In the genomic region with DNA sequence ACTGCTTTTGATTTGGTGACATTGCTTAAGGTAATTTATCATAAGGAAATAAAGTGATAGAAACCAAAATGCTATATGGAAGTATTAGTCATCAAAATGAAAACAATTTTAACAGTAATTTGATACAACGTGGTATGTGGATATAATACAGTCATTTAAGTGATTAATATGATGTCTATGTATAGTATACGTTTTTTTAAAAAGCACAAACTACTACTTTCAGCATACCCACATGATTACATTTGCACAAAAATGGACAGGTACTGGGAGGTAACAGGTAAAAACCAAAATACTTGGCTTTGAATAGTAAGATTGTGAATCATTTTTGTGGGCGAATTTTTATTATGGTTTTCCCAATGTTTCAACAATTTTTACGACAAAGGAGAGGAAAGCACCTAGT, we compare ENCODE assay signal across 18 cellular contexts.
"Had no signal": no experiment of that assay in that cellular context is flagged by ENCODE, and none has a peak within 500 bp of the region (broad histone marks: within the 10 kb centered on the region; RNA-seq: fewer than 3 reads in every experiment).

No MANE protein-coding gene starts in this region.

- H3K27ac Mint-ChIP-seq: activated CD8-positive, alpha-beta memory T cell treated with anti-CD3 and anti-CD28 coated beads, Interleukin-2, amount 10 ng/mL, durations not matched to agents 7 days and 5 days; activated naive CD8-positive, alpha-beta T cell treated with anti-CD3 and anti-CD28 coated beads, Interleukin-2, amount 10 ng/mL, durations not matched to agents 7 days and 5 days; naive B cell; stimulated activated memory B cell treated with anti-CD40 and anti-IgM and Interleukin-4, amounts not matched to agents 10 μg/mL and 1 μg/mL and 100 μg/mL, for 72 hours; T-helper 2 cell treated with Interferon-gamma antibody and Interleukin-4, amounts not matched to agents 5 μg/mL and 100 μg/mL, for 36 hours had no signal

- H3K36me3 ChIP-seq: colonic mucosa, neutrophil, transverse colon had no signal

- H3K9me3 ChIP-seq: colonic mucosa, neutrophil, transverse colon had no signal

- H3K4me3 Mint-ChIP-seq: activated CD8-positive, alpha-beta memory T cell treated with anti-CD3 and anti-CD28 coated beads, Interleukin-2, amount 10 ng/mL, durations not matched to agents 7 days and 5 days; activated naive CD8-positive, alpha-beta T cell treated with anti-CD3 and anti-CD28 coated beads, Interleukin-2, amount 10 ng/mL, durations not matched to agents 7 days and 5 days; activated T-cell treated with anti-CD3 and anti-CD28 coated beads, Interleukin-2, amount 50 U/mL, for 4 hours; naive B cell; stimulated activated memory B cell treated with anti-CD40 and anti-IgM and Interleukin-4, amounts not matched to agents 10 μg/mL and 1 μg/mL and 100 μg/mL, for 72 hours; T-helper 2 cell treated with Interferon-gamma antibody and Interleukin-4, amounts not matched to agents 5 μg/mL and 100 μg/mL, for 36 hours had no signal

- ATAC-seq: activated CD8-positive, alpha-beta memory T cell treated with anti-CD3 and anti-CD28 coated beads, Interleukin-2, amount 10 ng/mL, durations not matched to agents 7 days and 5 days; activated T-cell treated with anti-CD3 and anti-CD28 coated beads, Interleukin-2, amount 50 U/mL, for 4 hours; stimulated activated memory B cell treated with anti-CD40 and anti-IgM and Interleukin-4, amounts not matched to agents 10 μg/mL and 1 μg/mL and 100 μg/mL, for 72 hours had no signal

- H3K36me3 Mint-ChIP-seq: activated CD8-positive, alpha-beta memory T cell treated with anti-CD3 and anti-CD28 coated beads, Interleukin-2, amount 10 ng/mL, durations not matched to agents 7 days and 5 days; activated naive CD8-positive, alpha-beta T cell treated with anti-CD3 and anti-CD28 coated beads, Interleukin-2, amount 10 ng/mL, durations not matched to agents 7 days and 5 days; naive B cell; stimulated activated memory B cell treated with anti-CD40 and anti-IgM and Interleukin-4, amounts not matched to agents 10 μg/mL and 1 μg/mL and 100 μg/mL, for 72 hours had no signal

- H3K27ac ChIP-seq: colonic mucosa, neutrophil, transverse colon had no signal

- DNase-seq: activated CD4-positive, alpha-beta T cell treated with anti-CD3 and anti-CD28 coated beads, Interleukin-2, amount 50 U/mL, for 48 hours; activated CD4-positive, CD25-positive, alpha-beta regulatory T cell treated with anti-CD3 and anti-CD28 coated beads, Interleukin-2, amount 50 U/mL, for 72 hours; activated CD8-positive, alpha-beta memory T cell treated with anti-CD3 and anti-CD28 coated beads, Interleukin-2, amount 10 ng/mL, durations not matched to agents 7 days and 5 days; activated effector memory CD4-positive, alpha-beta T cell treated with anti-CD3 and anti-CD28 coated beads, Interleukin-2, amount 50 U/mL, for 16 hours; activated naive CD8-positive, alpha-beta T cell treated with anti-CD3 and anti-CD28 coated beads, Interleukin-2, amount 10 ng/mL, durations not matched to agents 7 days and 5 days; activated T-cell treated with anti-CD3 and anti-CD28 coated beads, Interleukin-2, amount 50 U/mL, for 4 hours; aorta; colonic mucosa; kidney glomerular epithelial cell; midbrain; naive B cell; posterior cingulate gyrus; SW 1271; transverse colon had no signal

- H3K9me3 Mint-ChIP-seq: activated naive CD8-positive, alpha-beta T cell treated with anti-CD3 and anti-CD28 coated beads, Interleukin-2, amount 10 ng/mL, durations not matched to agents 7 days and 5 days; activated T-cell treated with anti-CD3 and anti-CD28 coated beads, Interleukin-2, amount 50 U/mL, for 4 hours; naive B cell; stimulated activated memory B cell treated with anti-CD40 and anti-IgM and Interleukin-4, amounts not matched to agents 10 μg/mL and 1 μg/mL and 100 μg/mL, for 72 hours; T-helper 2 cell treated with Interferon-gamma antibody and Interleukin-4, amounts not matched to agents 5 μg/mL and 100 μg/mL, for 36 hours had no signal

- H3K4me3 ChIP-seq: colonic mucosa, smooth muscle cell, transverse colon had no signal

- H3K4me1 ChIP-seq: colonic mucosa had no signal

- H3K27me3 Mint-ChIP-seq: naive B cell; stimulated activated memory B cell treated with anti-CD40 and anti-IgM and Interleukin-4, amounts not matched to agents 10 μg/mL and 1 μg/mL and 100 μg/mL, for 72 hours had no signal

- H3K27me3 ChIP-seq: colonic mucosa, transverse colon had no signal

- H3K4me1 Mint-ChIP-seq: activated CD8-positive, alpha-beta memory T cell treated with anti-CD3 and anti-CD28 coated beads, Interleukin-2, amount 10 ng/mL, durations not matched to agents 7 days and 5 days; activated naive CD8-positive, alpha-beta T cell treated with anti-CD3 and anti-CD28 coated beads, Interleukin-2, amount 10 ng/mL, durations not matched to agents 7 days and 5 days; stimulated activated memory B cell treated with anti-CD40 and anti-IgM and Interleukin-4, amounts not matched to agents 10 μg/mL and 1 μg/mL and 100 μg/mL, for 72 hours had no signal
